In genomic region chr6:43257746-43258145, GRCh38 we compare ENCODE assay signal across 1 cellular context.
TF ChIP-seq lines count a peak whose summit lies in the region.

No MANE protein-coding gene starts in this region.

TF ChIP-seq in H1, 55 proteins besides CTCF, POLR2A, EP300 and RAD21:
- TF ChIP-seq YY1 (IDR thresholded peaks at IDR 0.05; ENCODE audit: low read depth, low read length) = peak; percentile 52; the same call in 1 of the 2 replicates
- TF ChIP-seq JUN (IDR thresholded peaks at IDR 0.05; ENCODE audit: low read depth, low read length) = no peak
TF ChIP-seq in H1: peak in this region for 1.
